Comparison of ENCODE assay signal across 24 cellular contexts in the genomic region with DNA sequence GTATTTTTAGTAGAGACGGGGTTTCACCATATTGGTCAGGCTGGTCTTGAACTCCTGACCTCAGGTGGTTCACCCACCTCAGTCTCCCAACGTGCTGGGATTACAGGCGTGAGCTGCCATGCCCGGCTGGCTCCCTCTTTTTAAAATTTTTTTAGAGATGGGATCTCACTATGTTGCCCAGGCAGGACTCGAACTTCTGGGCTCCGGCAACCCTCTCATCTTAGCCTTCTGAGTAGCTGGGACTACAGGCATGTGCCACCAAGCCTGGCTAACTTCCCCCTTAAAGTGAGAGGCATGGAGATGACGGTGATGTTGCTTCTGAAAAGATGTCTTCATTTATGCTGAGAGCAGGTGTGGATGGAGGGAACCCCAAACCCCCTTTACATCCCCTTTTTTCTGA.
"Had no signal": no experiment of that assay in that cellular context is flagged by ENCODE, and none has a peak within 500 bp of the region (broad histone marks: within the 10 kb centered on the region; RNA-seq: fewer than 3 reads in every experiment).

No MANE protein-coding gene starts in this region.

- H3K9me3 Mint-ChIP-seq: memory B cell; naive thymus-derived CD4-positive, alpha-beta T cell; nephron progenitor cell had no signal

- H3K4me1 ChIP-seq: right lobe of liver had no signal

- H3K36me3 Mint-ChIP-seq: memory B cell; naive thymus-derived CD4-positive, alpha-beta T cell had no signal

- H3K27ac ChIP-seq: coronary artery, esophagus squamous epithelium, ovary, right lobe of liver, thyroid gland, vagina had no signal

- H3K4me3 Mint-ChIP-seq: memory B cell; naive thymus-derived CD4-positive, alpha-beta T cell; nephron progenitor cell had no signal

- ATAC-seq: left ventricle myocardium superior; naive thymus-derived CD4-positive, alpha-beta T cell; right lobe of liver had no signal

- H3K27ac Mint-ChIP-seq: memory B cell; naive thymus-derived CD4-positive, alpha-beta T cell; nephron progenitor cell had no signal

- H3K27me3 ChIP-seq: esophagus squamous epithelium, ovary, right lobe of liver, stomach, thyroid gland, vagina had no signal

- H3K4me3 ChIP-seq: coronary artery, esophagus squamous epithelium, lung, ovary, right lobe of liver, stomach, thyroid gland, vagina had no signal

- H3K36me3 ChIP-seq: esophagus squamous epithelium, ovary, right lobe of liver, stomach, thyroid gland, vagina had no signal

- H3K9me3 ChIP-seq: esophagus squamous epithelium, ovary, right lobe of liver, stomach, thyroid gland, vagina had no signal

- DNase-seq: effector memory CD4-positive, alpha-beta T cell; erythroblast; esophagus squamous epithelium; foreskin melanocyte; head of caudate nucleus; left ventricle myocardium superior; midbrain; naive thymus-derived CD4-positive, alpha-beta T cell; nephron progenitor cell; nucleus accumbens; ovary; right lobe of liver; small intestine; stimulated activated CD4-positive, alpha-beta T cell treated with anti-CD3 and anti-CD28 coated beads, Interleukin-15, amount 100 ng/mL, for 24 hours; stimulated activated CD4-positive, alpha-beta T cell treated with anti-CD3 and anti-CD28 coated beads, Interleukin-2, amount 100 ng/mL, for 48 hours; stimulated activated CD8-positive, alpha-beta memory T cell treated with anti-CD3 and anti-CD28 coated beads, Interleukin-4, amount 100 ng/mL, for 48 hours; stimulated activated naive CD4-positive, alpha-beta T cell; stomach; thyroid gland; trophoblast cell had no signal
